Comparison of ENCODE assay signal across 1 cellular context in the genomic region with DNA sequence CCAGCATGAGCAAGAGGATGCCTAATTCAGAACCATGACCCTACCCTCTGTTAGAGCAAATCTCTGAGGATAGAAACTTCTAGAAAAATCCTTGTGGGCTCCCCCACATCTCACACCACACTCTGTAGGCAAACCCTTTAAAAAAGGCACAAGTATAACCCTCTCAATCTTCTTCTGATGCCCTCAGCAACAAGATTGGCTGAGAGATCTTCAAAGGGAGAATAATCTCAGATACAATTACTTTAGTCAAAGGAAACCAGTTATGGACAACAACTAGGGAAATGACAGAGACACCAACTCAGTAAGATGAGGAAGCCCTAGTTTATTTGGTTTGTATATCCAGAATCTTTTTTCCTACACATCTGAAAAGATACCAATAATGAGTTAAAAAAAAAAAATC.
TF ChIP-seq lines count a peak whose summit lies in the region.

No MANE protein-coding gene starts in this region.

TF ChIP-seq in H1, 55 proteins besides CTCF, POLR2A, EP300 and RAD21:
- TF ChIP-seq CHD2 (IDR thresholded peaks at IDR 0.05; ENCODE audit: low read length) = no peak
- no peak for TF ChIP-seq JUN (IDR thresholded peaks at IDR 0.05; ENCODE audit: low read depth, low read length)
- no peak for TF ChIP-seq SP2 (IDR thresholded peaks at IDR 0.05; ENCODE audit: low read length)
- TF ChIP-seq, protein P1, sequence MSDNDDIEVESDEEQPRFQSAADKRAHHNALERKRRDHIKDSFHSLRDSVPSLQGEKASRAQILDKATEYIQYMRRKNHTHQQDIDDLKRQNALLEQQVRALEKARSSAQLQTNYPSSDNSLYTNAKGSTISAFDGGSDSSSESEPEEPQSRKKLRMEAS (IDR thresholded peaks at IDR 0.05) = no peak
- no peak for TF ChIP-seq SIX5 (IDR thresholded peaks at IDR 0.05; ENCODE audit: low read depth, low read length)
